ENCODE assay signal across 9 cellular contexts in genomic region chr7:2607913-2608899, GRCh38. TPM values are rescaled to one million over a fixed set of nuclear protein-coding genes. Genes with fewer than 3 reads are reported as not detected.
DNase-seq lines count a peak whose midpoint lies in the region; ATAC-seq lines count a peak whose summit lies in the region.
"Had no signal": no experiment of that assay in that cellular context is flagged by ENCODE, and none has a peak within 500 bp of the region (broad histone marks: within the 10 kb centered on the region; RNA-seq: fewer than 3 reads in every experiment).

No MANE protein-coding gene starts in this region.

- intact Hi-C loops in activated naive CD4-positive, alpha-beta T cell treated with anti-CD3 and anti-CD28 coated beads for 36 hours (cut with micrococcal nuclease), result loop anchor here (5.0 kb wide), 1 partner anchor 79 kb away; the partner anchor contains the start of gene AMZ1

- peaks cover 6 to 23% of the 10 kb centered on the region in 2 donors for H3K36me3 ChIP-seq in duodenal mucosa (ENCODE audit: control insufficient read depth in 1 of 2, insufficient read depth in 2 of 2, low read length in 2 of 2)
- no peaks in the 10 kb centered on the region for H3K36me3 ChIP-seq in mesendoderm (ENCODE audit: control insufficient read depth, insufficient read depth, low read length)
- peaks cover 0 to 9% of the 10 kb centered on the region in 2 donors for H3K36me3 ChIP-seq in stomach smooth muscle (ENCODE audit: control insufficient read depth in 2 of 2, insufficient read depth in 2 of 2, low read length in 2 of 2)
- no peaks in the 10 kb centered on the region for H3K36me3 ChIP-seq in SJCRH30

- H3K9me3 ChIP-seq in duodenal mucosa (ENCODE audit: control insufficient read depth in 1 of 2, low read length in 2 of 2), result no peaks in the 10 kb centered on the region
- no peaks in the 10 kb centered on the region for H3K9me3 ChIP-seq in stomach smooth muscle (ENCODE audit: control insufficient read depth in 2 of 2, low read length in 2 of 2)
- no peaks in the 10 kb centered on the region for H3K9me3 ChIP-seq in SJCRH30 (replicated peaks)

- H3K4me2 ChIP-seq in mesendoderm (ENCODE audit: low read length), result no peak overlapping the region

- peak overlapping the region; percentile 36 for H3K56ac ChIP-seq in mesendoderm (ENCODE audit: low read length)

- H3K27me3 ChIP-seq in duodenal mucosa (ENCODE audit: control insufficient read depth in 1 of 2, insufficient read depth in 2 of 2, low read length in 2 of 2), result no peaks in the 10 kb centered on the region
- H3K27me3 ChIP-seq in mesendoderm (ENCODE audit: insufficient read depth, low read length, poor library complexity), result no peaks in the 10 kb centered on the region
- no peaks in the 10 kb centered on the region for H3K27me3 ChIP-seq in stomach smooth muscle (ENCODE audit: control insufficient read depth in 1 of 2, insufficient read depth in 2 of 2, low read length in 2 of 2)
- no peaks in the 10 kb centered on the region for H3K27me3 ChIP-seq in SJCRH30

- H3K18ac ChIP-seq in mesendoderm (ENCODE audit: low read length), result no peak overlapping the region

- H4K5ac ChIP-seq in mesendoderm (ENCODE audit: low read length), result no peak overlapping the region

- H3K27ac ChIP-seq in duodenal mucosa (ENCODE audit: low read depth, low read length), result peak overlapping the region; percentile 25
- H3K27ac ChIP-seq in mesendoderm (ENCODE audit: low read depth, low read length), result no peak overlapping the region
- peak overlapping the region; percentile 24 for H3K27ac ChIP-seq in stomach smooth muscle (ENCODE audit: low read length)
- no peak overlapping the region for H3K27ac ChIP-seq in SJCRH30

- no peaks in the 10 kb centered on the region for H3K79me1 ChIP-seq in mesendoderm (ENCODE audit: low read length)

- no peak overlapping the region for H4K8ac ChIP-seq in mesendoderm (ENCODE audit: low read depth, low read length)

- H2AK5ac ChIP-seq in mesendoderm (ENCODE audit: low read length), result no peak overlapping the region

- no peaks in the 10 kb centered on the region for H3K27me3 Mint-ChIP-seq in activated naive CD4-positive, alpha-beta T cell treated with anti-CD3 and anti-CD28 coated beads for 36 hours (ENCODE audit: low read depth)
- no peaks in the 10 kb centered on the region for H3K27me3 Mint-ChIP-seq in activated T-cell treated with anti-CD3 and anti-CD28 coated beads, Interleukin-2, amount 50 U/mL, for 72 hours (ENCODE audit: low read depth)

- H3K36me3 Mint-ChIP-seq in activated naive CD4-positive, alpha-beta T cell treated with anti-CD3 and anti-CD28 coated beads for 36 hours (ENCODE audit: low read depth), result no peaks in the 10 kb centered on the region
- no peaks in the 10 kb centered on the region for H3K36me3 Mint-ChIP-seq in activated T-cell treated with anti-CD3 and anti-CD28 coated beads, Interleukin-2, amount 50 U/mL, for 72 hours (ENCODE audit: insufficient read depth in 2 of 2)

- no peak for ATAC-seq in activated T-cell treated with anti-CD3 and anti-CD28 coated beads, Interleukin-2, amount 50 U/mL, for 72 hours (replicated peaks in 1 of 2)

- H2BK15ac ChIP-seq in mesendoderm (replicated peaks; ENCODE audit: low read depth), result no peak overlapping the region

- H3K4me3 Mint-ChIP-seq in activated naive CD4-positive, alpha-beta T cell treated with anti-CD3 and anti-CD28 coated beads for 36 hours, result no peak overlapping the region
- no peak overlapping the region for H3K4me3 Mint-ChIP-seq in activated T-cell treated with anti-CD3 and anti-CD28 coated beads, Interleukin-2, amount 50 U/mL, for 72 hours

- no peak overlapping the region for H3K4me3 ChIP-seq in duodenal mucosa (ENCODE audit: low read depth in 1 of 2, low read length in 2 of 2)
- no peak overlapping the region for H3K4me3 ChIP-seq in mesendoderm (ENCODE audit: low read length)
- H3K4me3 ChIP-seq in stomach smooth muscle (ENCODE audit: low read length in 2 of 2), result no peak overlapping the region
- H3K4me3 ChIP-seq in SJCRH30, result no peak overlapping the region
- H3K4me3 ChIP-seq: K562 had no signal

- no peak overlapping the region for H3K27ac Mint-ChIP-seq in activated naive CD4-positive, alpha-beta T cell treated with anti-CD3 and anti-CD28 coated beads for 36 hours
- H3K27ac Mint-ChIP-seq in activated T-cell treated with anti-CD3 and anti-CD28 coated beads, Interleukin-2, amount 50 U/mL, for 72 hours, result no peak overlapping the region

- DNase-seq in KG1 (lab: John Stamatoyannopoulos, UW) (peak; percentile 63), mesendoderm (no peak), SJCRH30 (no peak), COR-L47 (lab: John Stamatoyannopoulos, UW) (no peak)
- no peak for DNase-seq in activated naive CD4-positive, alpha-beta T cell treated with anti-CD3 and anti-CD28 coated beads for 36 hours
- no peak for DNase-seq in activated T-cell treated with anti-CD3 and anti-CD28 coated beads, Interleukin-2, amount 50 U/mL, for 72 hours

- H3K4me1 ChIP-seq in duodenal mucosa (ENCODE audit: control insufficient read depth in 1 of 2, insufficient read depth in 2 of 2, low read length in 2 of 2) (peaks cover 11 to 12% of the 10 kb centered on the region in 2 donors), mesendoderm (ENCODE audit: control insufficient read depth, low read depth, low read length) (peaks cover 20% of the 10 kb centered on the region), stomach smooth muscle (ENCODE audit: control insufficient read depth, insufficient read depth, low read length) (peaks cover 7% of the 10 kb centered on the region), SJCRH30 (peaks cover 40% of the 10 kb centered on the region)

- H3K79me2 ChIP-seq in mesendoderm (ENCODE audit: control insufficient read depth, insufficient read depth, low read length), result no peaks in the 10 kb centered on the region

- WGBS in mesendoderm (ENCODE audit: extremely low coverage, insufficient coverage, low lambda C conversion rate), result no CpG with 5 or more reads among the region's 37 CpGs

- peak overlapping the region; percentile 66 for H3K4ac ChIP-seq in mesendoderm (ENCODE audit: low read depth, low read length)

- no peak overlapping the region for H3K23ac ChIP-seq in mesendoderm (ENCODE audit: low read length)

- no peak overlapping the region for H2BK120ac ChIP-seq in mesendoderm (ENCODE audit: low read depth, low read length)

- H3K4me1 Mint-ChIP-seq in activated naive CD4-positive, alpha-beta T cell treated with anti-CD3 and anti-CD28 coated beads for 36 hours (ENCODE audit: low read depth), result peaks cover 7% of the 10 kb centered on the region
- H3K4me1 Mint-ChIP-seq in activated T-cell treated with anti-CD3 and anti-CD28 coated beads, Interleukin-2, amount 50 U/mL, for 72 hours (ENCODE audit: low read depth), result peaks cover 4% of the 10 kb centered on the region

- no peak overlapping the region for H2BK5ac ChIP-seq in mesendoderm (ENCODE audit: low read length)

- no peaks in the 10 kb centered on the region for H3K9me3 Mint-ChIP-seq in activated naive CD4-positive, alpha-beta T cell treated with anti-CD3 and anti-CD28 coated beads for 36 hours
- H3K9me3 Mint-ChIP-seq in activated T-cell treated with anti-CD3 and anti-CD28 coated beads, Interleukin-2, amount 50 U/mL, for 72 hours, result no peaks in the 10 kb centered on the region

- CTCF ChIA-PET in activated naive CD4-positive, alpha-beta T cell treated with anti-CD3 and anti-CD28 coated beads for 36 hours (lab: Charles Lee), result interaction anchor here (0.5 to 1.6 kb wide), 13 partner anchors 9 to 585 kb away, joined by 3 to 5 read pairs (median 3); no protein-coding TSS in a partner anchor

- H3K9ac ChIP-seq in duodenal mucosa (ENCODE audit: low read depth in 1 of 2, low read length in 2 of 2) (no peak overlapping the region), mesendoderm (ENCODE audit: low read length) (no peak overlapping the region), stomach smooth muscle (ENCODE audit: low read length in 2 of 2) (no peak overlapping the region)

RNA-seq across cellular contexts. Expression of gene TTYH3, which starts 23.6 kb away (rescaled TPM):
- polyA plus RNA-seq in mesendoderm (2013, experiment 1 of 2), result 98.9 TPM
- polyA plus RNA-seq in mesendoderm (2013, experiment 2 of 2), result 97.0 TPM
- total RNA-seq in SJCRH30 (2014; rRNA removed; shearing (Covaris generic)), result 54.9 and 58.8 TPM in 2 replicates
- 10 to 100 TPM; 20.7 to 22.6 TPM for total RNA-seq in activated naive CD4-positive, alpha-beta T cell treated with anti-CD3 and anti-CD28 coated beads for 36 hours
- total RNA-seq in activated T-cell treated with anti-CD3 and anti-CD28 coated beads, Interleukin-2, amount 50 U/mL, for 72 hours, result 10 to 100 TPM; 30.0 to 36.4 TPM

RNA-seq across cellular contexts. Expression of gene IQCE, which starts 49.4 kb away (rescaled TPM):
- polyA plus RNA-seq in mesendoderm (2013, experiment 1 of 2), result 3.1 TPM
- 2.8 TPM for polyA plus RNA-seq in mesendoderm (2013, experiment 2 of 2)
- 5.0 and 5.1 TPM in 2 replicates for total RNA-seq in SJCRH30 (2014; rRNA removed; shearing (Covaris generic))
- total RNA-seq in activated naive CD4-positive, alpha-beta T cell treated with anti-CD3 and anti-CD28 coated beads for 36 hours, result 1 to 10 TPM; 6.6 to 9.4 TPM
- total RNA-seq in activated T-cell treated with anti-CD3 and anti-CD28 coated beads, Interleukin-2, amount 50 U/mL, for 72 hours, result 10 to 100 TPM; 11.8 to 12.2 TPM

RNA-seq across cellular contexts. Expression of gene BRAT1, which starts 52.9 kb away (rescaled TPM):
- polyA plus RNA-seq in mesendoderm (2013, experiment 1 of 2), result 18.2 TPM
- polyA plus RNA-seq in mesendoderm (2013, experiment 2 of 2), result 18.3 TPM
- 38.5 and 41.5 TPM in 2 replicates for total RNA-seq in SJCRH30 (2014; rRNA removed; shearing (Covaris generic))
- total RNA-seq in activated naive CD4-positive, alpha-beta T cell treated with anti-CD3 and anti-CD28 coated beads for 36 hours, result 10 to 100 TPM; 26.8 to 27.3 TPM
- 10 to 100 TPM; 28.0 to 35.2 TPM for total RNA-seq in activated T-cell treated with anti-CD3 and anti-CD28 coated beads, Interleukin-2, amount 50 U/mL, for 72 hours

Comparison
In these comparisons a context has a peak if more than half of its experiments do, and no peak if none do; other contexts are left out.
1. H3K27ac ChIP-seq: peak in duodenal mucosa (single experiment) and stomach smooth muscle (single experiment); none in mesendoderm (single experiment) and SJCRH30 (single experiment).